ENCODE assay signal across 8 cellular contexts in the genomic region with DNA sequence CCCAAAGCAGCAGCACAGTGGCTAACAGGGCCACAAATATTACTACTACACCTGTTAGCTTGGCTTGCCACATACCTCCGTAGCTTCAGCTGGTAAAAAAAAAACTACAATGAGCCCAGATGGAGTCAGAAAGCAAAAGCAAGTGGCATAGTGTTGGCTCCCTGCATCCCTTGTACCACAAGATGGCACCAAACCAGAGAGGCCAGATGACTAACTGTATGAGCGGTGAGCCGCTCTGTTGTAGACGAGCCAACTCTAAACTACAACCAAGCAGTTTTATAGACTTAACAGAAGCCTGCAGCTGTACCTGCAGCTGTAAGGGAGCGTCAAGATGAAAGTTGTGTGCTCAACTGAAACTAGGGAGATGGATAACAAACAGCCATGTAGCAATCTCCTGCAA.
DNase-seq lines count a peak whose midpoint lies in the region; ATAC-seq and TF ChIP-seq lines count a peak whose summit lies in the region.

No MANE protein-coding gene starts in this region.

- TF ChIP-seq CTCF in gastrocnemius medialis (IDR thresholded peaks at IDR 0.05 in 4 of 5, conservative IDR thresholded peaks at IDR 0.05 in 1 of 5) (peak in 3 of 5 experiments; percentile 34 to 43 (median 36)), omental fat pad (IDR thresholded peaks at IDR 0.05) (no peak)

- intact Hi-C loops in gastrocnemius medialis (cut with DNase I; ENCODE audit: low total_unique reads) = loop anchor here (1.0 kb wide), 1 partner anchor 21 kb away; no protein-coding TSS in a partner anchor

- peak overlapping the region; percentile 33 to 64 (median 60) for H3K27ac ChIP-seq in gastrocnemius medialis

- ATAC-seq in gastrocnemius medialis (peak; percentile 98), HG03460 (IDR thresholded peaks at IDR 0.05; ENCODE audit: unreplicated experiment) (no peak), omental fat pad (ENCODE audit: low FRiP score) (no peak)

- H3K4me3 ChIP-seq in gastrocnemius medialis = no peak overlapping the region

- H3K27me3 ChIP-seq in gastrocnemius medialis = no peaks in the 10 kb centered on the region

- peaks cover 3 to 20% of the 10 kb centered on the region in 2 donors for H3K4me1 ChIP-seq in gastrocnemius medialis

- in situ Hi-C loops in gastrocnemius medialis (cut with MboI; ENCODE audit: low sequenced_read_pairs in 4 of 4) = loop anchor here in 1 of 4 donors (25.0 kb wide), 1 partner anchor 341 kb away; no protein-coding TSS in a partner anchor

- TF ChIP-seq POLR2A in gastrocnemius medialis (IDR thresholded peaks at IDR 0.05) = no peak

- DNase-seq in NCI-H2227 (lab: John Stamatoyannopoulos, UW; ENCODE audit: unreplicated experiment) = peak; percentile 9
- DNase-seq in NCI-H2227 treated with DMSO at 0.1 percent for 48 hours (lab: John Stamatoyannopoulos, UW) = no peak
- DNase-seq in LHCN-M2 (ENCODE audit: low read depth) = peak; percentile 82
- DNase-seq in ecto neural progenitor cell (ENCODE audit: low spot score) = peak; percentile 57
- DNase-seq in gastrocnemius medialis = peak; percentile 69 to 83
- no peak for DNase-seq in activated effector memory CD4-positive, alpha-beta T cell treated with anti-CD3 and anti-CD28 coated beads, Interleukin-2, amount 50 U/mL, for 16 hours
- DNase-seq in omental fat pad (ENCODE audit: low spot score) = no peak

- no peaks in the 10 kb centered on the region for H3K9me3 ChIP-seq in gastrocnemius medialis

- H3K36me3 ChIP-seq in gastrocnemius medialis = no peaks in the 10 kb centered on the region

Comparison
In these comparisons a context has a peak if more than half of its experiments do, and no peak if none do; other contexts are left out.
1. DNase-seq: peak in NCI-H2227 (single experiment), LHCN-M2 (single experiment), ecto neural progenitor cell (single experiment) and gastrocnemius medialis (2 of 2); none in NCI-H2227 treated with DMSO at 0.1 percent for 48 hours (single experiment), activated effector memory CD4-positive, alpha-beta T cell treated with anti-CD3 and anti-CD28 coated beads, Interleukin-2, amount 50 U/mL, for 16 hours (single experiment) and omental fat pad (single experiment).
2. ATAC-seq: peak in gastrocnemius medialis (2 of 2); none in HG03460 (single experiment) and omental fat pad (single experiment).
3. CTCF ChIP-seq: peak in gastrocnemius medialis (3 of 5); none in omental fat pad (0 of 3).